ENCODE assay signal across 8 cellular contexts in the genomic region with DNA sequence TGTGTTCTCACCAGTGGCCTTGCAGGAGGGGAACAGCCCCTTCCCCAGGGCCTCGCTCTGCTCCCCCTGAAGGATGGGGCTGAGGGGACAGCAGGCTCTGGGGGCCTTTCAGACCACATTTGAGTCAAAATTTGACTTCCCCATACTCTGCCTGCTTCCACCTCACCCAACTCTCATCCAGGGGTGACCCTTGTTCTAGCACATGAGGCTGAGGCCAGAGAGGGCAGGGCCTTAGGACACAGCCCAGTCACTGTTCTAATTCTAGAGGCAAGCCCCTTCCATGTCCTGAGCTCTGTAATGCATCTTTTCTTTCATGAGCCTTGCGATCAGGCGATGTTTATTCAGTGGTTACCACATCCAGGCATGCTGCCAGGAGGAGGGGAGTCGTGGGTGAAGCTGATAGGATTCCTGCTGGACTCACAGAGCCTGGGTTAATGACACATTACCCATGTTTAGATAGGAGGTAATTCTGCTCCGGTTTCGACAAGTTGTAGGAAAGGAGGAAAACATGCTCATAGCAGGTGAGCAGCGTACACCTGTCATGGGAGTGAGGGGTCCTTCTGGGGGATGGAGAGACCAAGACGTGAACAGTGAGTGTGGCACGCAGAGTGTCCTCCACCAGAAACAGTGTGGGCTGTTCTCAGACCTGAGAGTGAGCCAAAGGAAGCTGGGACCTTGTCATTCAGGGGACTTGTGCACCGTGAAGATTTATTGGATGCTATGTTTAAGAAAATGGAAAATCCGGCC. TPM values are rescaled to one million over a fixed set of nuclear protein-coding genes. Genes with fewer than 3 reads are reported as not detected.
DNase-seq lines count a peak whose midpoint lies in the region; ATAC-seq lines count a peak whose summit lies in the region.

No MANE protein-coding gene starts in this region.

- ATAC-seq in T-cell (replicated peaks in 1 of 4) (no peak), memory B cell (ENCODE audit: low read depth) (no peak), HG03342 (IDR thresholded peaks at IDR 0.05; ENCODE audit: unreplicated experiment) (no peak), HG02870 (IDR thresholded peaks at IDR 0.05; ENCODE audit: unreplicated experiment) (no peak)
- ATAC-seq in effector memory CD8-positive, alpha-beta T cell (replicated peaks), result no peak

- H3K27ac ChIP-seq in temporal lobe (ENCODE audit: low read depth, low read length), result peak overlapping the region; percentile 80

- CTCF ChIA-PET in T-cell (lab: Charles Lee), result interaction anchor here in 1 of 2 donors (0.5 to 1.7 kb wide), 2 partner anchors 21 to 1499 kb away, joined by 3 to 12 read pairs; a partner anchor contains a TSS

- H3K27ac Mint-ChIP-seq in T-cell (peak overlapping the region; percentile 68 to 72), memory B cell (peak overlapping the region; percentile 49)
- peak overlapping the region; percentile 93 to 95 for H3K27ac Mint-ChIP-seq in effector memory CD8-positive, alpha-beta T cell

- H3K4me3 Mint-ChIP-seq in T-cell, result peak overlapping the region in 2 of 3 donors; percentile 18 to 40
- peak overlapping the region; percentile 67 to 74 for H3K4me3 Mint-ChIP-seq in effector memory CD8-positive, alpha-beta T cell
- H3K4me3 Mint-ChIP-seq in memory B cell, result no peak overlapping the region

- POLR2A ChIA-PET in T-cell (lab: Charles Lee), result interaction anchor here in 1 of 2 donors (0.7 kb wide), 2 partner anchors 20 to 37 kb away, joined by 3 to 6 read pairs; no protein-coding TSS in a partner anchor

- H3K4me1 Mint-ChIP-seq in T-cell (peaks cover 62 to 66% (median 63%) of the 10 kb centered on the region in 3 donors), memory B cell (peaks cover 37% of the 10 kb centered on the region)
- peaks cover 32 to 48% of the 10 kb centered on the region in 2 donors for H3K4me1 Mint-ChIP-seq in effector memory CD8-positive, alpha-beta T cell (ENCODE audit: low read depth in 2 of 2)

- H3K27me3 Mint-ChIP-seq in T-cell (no peaks in the 10 kb centered on the region), memory B cell (no peaks in the 10 kb centered on the region)
- no peaks in the 10 kb centered on the region for H3K27me3 Mint-ChIP-seq in effector memory CD8-positive, alpha-beta T cell

- H3K9me3 Mint-ChIP-seq in T-cell (no peaks in the 10 kb centered on the region), memory B cell (no peaks in the 10 kb centered on the region)
- H3K9me3 Mint-ChIP-seq in effector memory CD8-positive, alpha-beta T cell, result no peaks in the 10 kb centered on the region

- H3K36me3 Mint-ChIP-seq in T-cell (peaks cover 31% of the 10 kb centered on the region), memory B cell (peaks cover 18% of the 10 kb centered on the region)
- H3K36me3 Mint-ChIP-seq in effector memory CD8-positive, alpha-beta T cell (ENCODE audit: insufficient read depth), result peaks cover 70% of the 10 kb centered on the region

- in situ Hi-C loops in G401 (cut with HindIII; ENCODE audit: low sequenced_read_pairs), result loop anchor here (10.0 kb wide), 1 partner anchor 75 kb away; a partner anchor contains a TSS

- DNase-seq in G401 (ENCODE audit: low spot score) (peak; percentile 55), NCI-H128 (lab: John Stamatoyannopoulos, UW; ENCODE audit: unreplicated experiment) (peak; percentile 61), T-cell (peak in 16 of 34 experiments; percentile 8 to 46 (median 32)), memory B cell (ENCODE audit: low spot score in 2 of 2) (no peak)
- peak in 2 of 3 experiments; percentile 30 to 45 for DNase-seq in effector memory CD8-positive, alpha-beta T cell

RNA-seq across cellular contexts. Expression of a gene that starts 9.3 kb away (rescaled TPM):
- total RNA-seq in G401 (2014; rRNA removed; shearing (Covaris generic)), result 2,874 and 3,759 TPM in 2 replicates
- 1,000 to 10,000 TPM; 1,706 to 1,922 (median 1,806) TPM for total RNA-seq in T-cell
- total RNA-seq in temporal lobe, result 942 TPM

RNA-seq across cellular contexts. Expression of a gene that starts 12.9 kb away (rescaled TPM):
- 0.74 and 0.81 TPM in 2 replicates for total RNA-seq in G401 (2014; rRNA removed; shearing (Covaris generic))
- total RNA-seq in T-cell (1 to 10 TPM in 3 of 5 donors, under 1 TPM in 2; 0.72 to 2.8 (median 1.1) TPM), temporal lobe (not detected)

RNA-seq across cellular contexts. Expression of a gene that starts 18.8 kb away (rescaled TPM):
- total RNA-seq in G401 (2014; rRNA removed; shearing (Covaris generic)), result 146 and 178 TPM in 2 replicates
- total RNA-seq in T-cell (10 to 100 TPM in 4 of 5 donors, 1 to 10 TPM in 1; 9.5 to 28.5 (median 23.5) TPM), temporal lobe (25.1 TPM)

RNA-seq across cellular contexts. Expression of a gene that starts 20.5 kb away (rescaled TPM):
- total RNA-seq in G401 (2014; rRNA removed; shearing (Covaris generic)), result 36.3 and 46.0 TPM in 2 replicates
- 10 to 100 TPM; 24.0 to 44.8 (median 38.9) TPM for total RNA-seq in T-cell
- total RNA-seq in temporal lobe, result 18.9 TPM

RNA-seq across cellular contexts. Expression of a gene that starts 32.7 kb away (rescaled TPM):
- total RNA-seq in G401 (2014; rRNA removed; shearing (Covaris generic)), result not detected in 2 replicates
- total RNA-seq in T-cell (under 1 TPM in 3 of 5 donors, not detected in 2; 0.13 to 0.58 (median 0.43) TPM), temporal lobe (under 0.01 TPM)

Comparison
In these comparisons a context has a peak if more than half of its experiments do, and no peak if none do; other contexts are left out.
1. DNase-seq: peak in G401 (single experiment), NCI-H128 (single experiment) and effector memory CD8-positive, alpha-beta T cell (2 of 3); none in memory B cell (0 of 2).
2. Peak in every context shown above with its lines, with median percentiles within 50 percentile points of each other: H3K27ac Mint-ChIP-seq.